Comparison of ENCODE assay signal across 1 cellular context in the genomic region with DNA sequence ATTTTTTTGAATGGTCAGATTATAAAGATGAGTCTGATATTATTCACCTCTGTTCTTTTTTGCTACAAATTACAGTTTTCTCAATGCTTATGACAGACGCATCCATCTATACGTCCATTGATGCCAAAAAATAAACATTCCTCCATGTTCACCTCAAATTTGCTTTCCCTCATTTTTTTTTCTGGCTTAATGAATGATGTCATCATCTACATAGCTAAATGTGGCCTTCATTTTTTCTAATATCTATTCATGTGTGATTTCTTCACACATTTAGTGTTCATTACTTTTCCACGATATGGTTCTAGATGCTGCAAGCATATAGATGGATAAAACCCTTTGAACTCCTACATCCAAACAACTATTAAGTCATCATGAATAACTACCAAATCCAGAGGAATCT.
TF ChIP-seq lines count a peak whose summit lies in the region.

No MANE protein-coding gene starts in this region.

TF ChIP-seq in HCT116, 20 proteins besides CTCF, POLR2A, EP300 and RAD21 (continued from another document):
- TF ChIP-seq CBX3 (IDR thresholded peaks at IDR 0.05; ENCODE audit: low read depth): no peak
- TF ChIP-seq, protein P1, sequence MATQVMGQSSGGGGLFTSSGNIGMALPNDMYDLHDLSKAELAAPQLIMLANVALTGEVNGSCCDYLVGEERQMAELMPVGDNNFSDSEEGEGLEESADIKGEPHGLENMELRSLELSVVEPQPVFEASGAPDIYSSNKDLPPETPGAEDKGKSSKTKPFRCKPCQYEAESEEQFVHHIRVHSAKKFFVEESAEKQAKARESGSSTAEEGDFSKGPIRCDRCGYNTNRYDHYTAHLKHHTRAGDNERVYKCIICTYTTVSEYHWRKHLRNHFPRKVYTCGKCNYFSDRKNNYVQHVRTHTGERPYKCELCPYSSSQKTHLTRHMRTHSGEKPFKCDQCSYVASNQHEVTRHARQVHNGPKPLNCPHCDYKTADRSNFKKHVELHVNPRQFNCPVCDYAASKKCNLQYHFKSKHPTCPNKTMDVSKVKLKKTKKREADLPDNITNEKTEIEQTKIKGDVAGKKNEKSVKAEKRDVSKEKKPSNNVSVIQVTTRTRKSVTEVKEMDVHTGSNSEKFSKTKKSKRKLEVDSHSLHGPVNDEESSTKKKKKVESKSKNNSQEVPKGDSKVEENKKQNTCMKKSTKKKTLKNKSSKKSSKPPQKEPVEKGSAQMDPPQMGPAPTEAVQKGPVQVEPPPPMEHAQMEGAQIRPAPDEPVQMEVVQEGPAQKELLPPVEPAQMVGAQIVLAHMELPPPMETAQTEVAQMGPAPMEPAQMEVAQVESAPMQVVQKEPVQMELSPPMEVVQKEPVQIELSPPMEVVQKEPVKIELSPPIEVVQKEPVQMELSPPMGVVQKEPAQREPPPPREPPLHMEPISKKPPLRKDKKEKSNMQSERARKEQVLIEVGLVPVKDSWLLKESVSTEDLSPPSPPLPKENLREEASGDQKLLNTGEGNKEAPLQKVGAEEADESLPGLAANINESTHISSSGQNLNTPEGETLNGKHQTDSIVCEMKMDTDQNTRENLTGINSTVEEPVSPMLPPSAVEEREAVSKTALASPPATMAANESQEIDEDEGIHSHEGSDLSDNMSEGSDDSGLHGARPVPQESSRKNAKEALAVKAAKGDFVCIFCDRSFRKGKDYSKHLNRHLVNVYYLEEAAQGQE (IDR thresholded peaks at IDR 0.05; ENCODE audit: low read depth): no peak
- TF ChIP-seq, protein P2, sequence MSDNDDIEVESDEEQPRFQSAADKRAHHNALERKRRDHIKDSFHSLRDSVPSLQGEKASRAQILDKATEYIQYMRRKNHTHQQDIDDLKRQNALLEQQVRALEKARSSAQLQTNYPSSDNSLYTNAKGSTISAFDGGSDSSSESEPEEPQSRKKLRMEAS (IDR thresholded peaks at IDR 0.05): no peak
- TF ChIP-seq EZH2phosphoT487 (IDR thresholded peaks at IDR 0.05; ENCODE audit: borderline replicate concordance): no peak
- no peak for TF ChIP-seq JUND (IDR thresholded peaks at IDR 0.05)
